10 cellular contexts compared by ENCODE assay signal in the genomic region with DNA sequence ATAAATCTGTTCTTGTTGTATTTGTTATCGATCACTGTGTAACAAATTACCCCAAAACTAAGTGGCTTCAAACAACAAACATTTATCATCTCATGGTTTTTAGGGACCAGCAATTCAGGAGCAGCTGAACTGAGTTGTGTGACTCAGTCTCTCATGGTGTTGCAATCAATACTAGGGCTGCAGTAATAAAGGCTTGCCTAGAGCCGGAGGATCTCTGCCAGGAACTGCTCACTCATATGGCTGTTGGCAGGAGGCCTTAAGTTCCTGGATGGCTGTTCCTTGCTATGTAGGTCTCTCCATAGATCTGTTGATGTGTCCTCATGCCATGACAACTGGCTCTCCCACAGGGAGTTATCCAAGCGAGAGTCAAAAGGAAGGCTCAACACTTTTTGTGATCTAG. TPM values are rescaled to one million over a fixed set of nuclear protein-coding genes. Genes with fewer than 3 reads are reported as not detected.
DNase-seq lines count a peak whose midpoint lies in the region; TF ChIP-seq lines count a peak whose summit lies in the region.
"Had no signal": no experiment of that assay in that cellular context is flagged by ENCODE, and none has a peak within 500 bp of the region (broad histone marks: within the 10 kb centered on the region; RNA-seq: fewer than 3 reads in every experiment).

No MANE protein-coding gene starts in this region.

- H3K27me3 ChIP-seq in adipocyte (replicated peaks; ENCODE audit: control insufficient read depth, insufficient read depth, low read length) = no peaks in the 10 kb centered on the region
- no peaks in the 10 kb centered on the region for H3K27me3 ChIP-seq in testis

- DNase-seq in ACHN = peak; percentile 13
- DNase-seq in HPDE6-E6E7 (ENCODE audit: extremely low spot score) = peak; percentile 81
- peak; percentile 94 for DNase-seq in adipocyte (ENCODE audit: low read depth)
- DNase-seq in glomerular visceral epithelial cell (ENCODE audit: extremely low spot score) = peak; percentile 35
- DNase-seq in OCI-M1 (lab: John Stamatoyannopoulos, UW) = no peak
- no peak for DNase-seq in superior temporal gyrus (ENCODE audit: extremely low spot score)
- DNase-seq in testis = no peak
- no peak for DNase-seq in stimulated activated CD4-positive, alpha-beta T cell treated with anti-CD3 and anti-CD28 coated beads, Interleukin-4, amount 100 ng/mL, for 1 hour
- DNase-seq: activated effector memory CD4-positive, alpha-beta T cell treated with Interleukin-2 at 50 U/mL for 16 hours; NCI-H1092 had no signal

- H3K4me1 ChIP-seq in adipocyte (ENCODE audit: control insufficient read depth, insufficient read depth, low read length) = peaks cover 10% of the 10 kb centered on the region
- peaks cover 10% of the 10 kb centered on the region for H3K4me1 ChIP-seq in testis

- H3K9me3 ChIP-seq in adipocyte (ENCODE audit: control insufficient read depth, low read length) (no peaks in the 10 kb centered on the region), testis (no peaks in the 10 kb centered on the region)

- peaks cover under 1% of the 10 kb centered on the region for H3K36me3 ChIP-seq in adipocyte (ENCODE audit: control insufficient read depth, insufficient read depth, low read length, severe bottlenecking)
- H3K36me3 ChIP-seq in testis (ENCODE audit: low read depth, missing control alignments) = no peaks in the 10 kb centered on the region

- TF ChIP-seq POLR2A in testis (IDR thresholded peaks at IDR 0.05) = no peak

- H3K27ac ChIP-seq in testis = no peak overlapping the region

- H3K4me3 ChIP-seq in adipocyte (ENCODE audit: low read length) (no peak overlapping the region), testis (no peak overlapping the region)

- 82 to 83% methylated on average over 3 of the region's 3 CpGs for WGBS in testis, 2 donors

- no peak overlapping the region for H3K9ac ChIP-seq in adipocyte (ENCODE audit: low read length)

- TF ChIP-seq CTCF in testis (IDR thresholded peaks at IDR 0.05) = no peak

- in situ Hi-C loops in ACHN (cut with HindIII; ENCODE audit: low pct_ligation_motif_present, low pct_unique_long_range_greater_than_20kb, low sequenced_read_pairs) = no loop called here

- intact Hi-C loops in testis (cut with DNase I; ENCODE audit: low total_unique reads) = no loop called here

RNA-seq across cellular contexts. Expression of gene PSMC6, which starts 3.8 kb away (rescaled TPM):
- 10 to 100 TPM; 59.0 to 75.9 TPM for total RNA-seq in testis
- polyA plus RNA-seq in testis (ENCODE audit: insufficient read depth, low read depth, low replicate concordance) = 45.0 TPM

RNA-seq across cellular contexts. Expression of gene ERO1A, which starts 7.9 kb away (rescaled TPM):
- total RNA-seq in testis = 10 to 100 TPM; 26.6 to 27.7 TPM
- 11.0 TPM for polyA plus RNA-seq in testis (ENCODE audit: insufficient read depth, low read depth, low replicate concordance)

RNA-seq across cellular contexts. Expression of gene STYX, which starts 26.7 kb away (rescaled TPM):
- 10 to 100 TPM; 20.4 to 26.5 TPM for total RNA-seq in testis
- 19.5 TPM for polyA plus RNA-seq in testis (ENCODE audit: insufficient read depth, low read depth, low replicate concordance)

Comparison
In these comparisons a context has a peak if more than half of its experiments do, and no peak if none do; other contexts are left out.
1. DNase-seq: peak in ACHN (single experiment), HPDE6-E6E7 (single experiment), adipocyte (single experiment) and glomerular visceral epithelial cell (single experiment); none in OCI-M1 (single experiment), superior temporal gyrus (single experiment), testis (single experiment) and stimulated activated CD4-positive, alpha-beta T cell treated with anti-CD3 and anti-CD28 coated beads, Interleukin-4, amount 100 ng/mL, for 1 hour (single experiment).